13 cellular contexts compared by ENCODE assay signal in genomic region chr9:20357207-20357503, GRCh38.
DNase-seq lines count a peak whose midpoint lies in the region; ATAC-seq and TF ChIP-seq lines count a peak whose summit lies in the region.
"Had no signal": no experiment of that assay in that cellular context is flagged by ENCODE, and none has a peak within 500 bp of the region (broad histone marks: within the 10 kb centered on the region; RNA-seq: fewer than 3 reads in every experiment).

No MANE protein-coding gene starts in this region.

- H3K27me3 Mint-ChIP-seq in brain: no peaks in the 10 kb centered on the region
- H3K27me3 Mint-ChIP-seq: B cell, memory B cell had no signal

- H3K27ac ChIP-seq in left ventricle myocardium inferior (replicated peaks) (peak overlapping the region; percentile 74), mesodermal cell (ENCODE audit: low read depth, low read length, severe bottlenecking) (peak overlapping the region; percentile 74), transverse colon (peak overlapping the region; percentile 45 to 68 (median 64))
- no peak overlapping the region for H3K27ac ChIP-seq in effector memory CD4-positive, alpha-beta T cell (ENCODE audit: insufficient read depth, low read length, poor library complexity, severe bottlenecking)

- TF ChIP-seq POLR2A in transverse colon (IDR thresholded peaks at IDR 0.05): no peak

- ATAC-seq in left cardiac atrium: no peak

- no peaks in the 10 kb centered on the region for H3K9me3 Mint-ChIP-seq in brain
- H3K9me3 Mint-ChIP-seq: memory B cell had no signal

- in situ Hi-C loops in transverse colon (cut with MboI; ENCODE audit: low pct_ligation_motif_present in 1 of 4, low pct_unique_long_range_greater_than_20kb in 1 of 4, low sequenced_read_pairs in 3 of 4): loop anchor here (10.0 to 25.0 kb wide), 4 partner anchors 268 to 588 kb away; partner anchors contain the start of gene MLLT3 (in 3 of the 4)

- peaks cover 78% of the 10 kb centered on the region for H3K4me1 Mint-ChIP-seq in brain
- H3K4me1 Mint-ChIP-seq: B cell, memory B cell had no signal

- no peak overlapping the region for H3K4me3 ChIP-seq in left ventricle myocardium inferior
- no peak overlapping the region for H3K4me3 ChIP-seq in mesodermal cell (ENCODE audit: extremely low read depth, insufficient read depth, low read length, poor library complexity, severe bottlenecking)
- no peak overlapping the region for H3K4me3 ChIP-seq in transverse colon
- H3K4me3 ChIP-seq in effector memory CD4-positive, alpha-beta T cell (ENCODE audit: insufficient read depth, low read depth, low read length, poor library complexity, severe bottlenecking): no peak overlapping the region

- H3K36me3 Mint-ChIP-seq in brain: peaks cover 43% of the 10 kb centered on the region
- H3K36me3 Mint-ChIP-seq: memory B cell had no signal

- H3K36me3 ChIP-seq in left ventricle myocardium inferior: no peaks in the 10 kb centered on the region
- H3K36me3 ChIP-seq in mesodermal cell (ENCODE audit: control insufficient read depth, insufficient read depth, low read length): peaks cover 9% of the 10 kb centered on the region
- peaks cover 0 to 4% (median 0%) of the 10 kb centered on the region in 4 donors for H3K36me3 ChIP-seq in transverse colon
- H3K36me3 ChIP-seq in effector memory CD4-positive, alpha-beta T cell (ENCODE audit: control insufficient read depth, insufficient read depth, low read length): peaks cover 6% of the 10 kb centered on the region

- peak overlapping the region; percentile 45 to 78 (median 71) for H3K4me3 Mint-ChIP-seq in brain
- H3K4me3 Mint-ChIP-seq: B cell, memory B cell had no signal

- H3K27ac Mint-ChIP-seq in brain: peak overlapping the region in 4 of 5 experiments; percentile 87 to 92 (median 90)
- H3K27ac Mint-ChIP-seq: B cell, memory B cell had no signal

- H3K27me3 ChIP-seq in left ventricle myocardium inferior (ENCODE audit: low read depth) (no peaks in the 10 kb centered on the region), transverse colon (no peaks in the 10 kb centered on the region)
- no peaks in the 10 kb centered on the region for H3K27me3 ChIP-seq in effector memory CD4-positive, alpha-beta T cell (replicated peaks; ENCODE audit: control insufficient read depth, insufficient read depth, low read length, poor library complexity, severe bottlenecking)

- no CpG with 5 or more reads among the region's 2 CpGs for WGBS in mesodermal cell (ENCODE audit: insufficient coverage in 2 of 2), 2 experiments
- WGBS in transverse colon (ENCODE audit: low coverage in 1 of 2), 2 donors: 43 to 46% methylated on average over 2 of the region's 2 CpGs

- H3K4me1 ChIP-seq in left ventricle myocardium inferior: peaks cover 25% of the 10 kb centered on the region
- peaks cover 50% of the 10 kb centered on the region for H3K4me1 ChIP-seq in mesodermal cell (ENCODE audit: control insufficient read depth, insufficient read depth, low read length, poor library complexity, severe bottlenecking)
- peaks cover 0 to 22% (median 16%) of the 10 kb centered on the region in 4 donors for H3K4me1 ChIP-seq in transverse colon
- H3K4me1 ChIP-seq in effector memory CD4-positive, alpha-beta T cell (ENCODE audit: control insufficient read depth, insufficient read depth, low read length, poor library complexity, severe bottlenecking): no peaks in the 10 kb centered on the region

- TF ChIP-seq CTCF in left ventricle myocardium inferior (IDR thresholded peaks at IDR 0.05; ENCODE audit: borderline replicate concordance): no peak
- no peak for TF ChIP-seq CTCF in brain (conservative IDR thresholded peaks at IDR 0.05)
- TF ChIP-seq CTCF in transverse colon (IDR thresholded peaks at IDR 0.05): no peak

- TF ChIP-seq EP300 in transverse colon (IDR thresholded peaks at IDR 0.05; ENCODE audit: low read depth): no peak

- no peak for DNase-seq in left ventricle myocardium inferior
- no peak for DNase-seq in left cardiac atrium
- DNase-seq in transverse colon: no peak
- DNase-seq in effector memory CD4-positive, alpha-beta T cell: no peak
- no peak for DNase-seq in GM19238 (ENCODE audit: insufficient read length, low spot score)
- DNase-seq in stimulated activated CD4-positive, alpha-beta T cell treated with anti-CD3 and anti-CD28 coated beads, Interleukin-15, amount 100 ng/mL, for 24 hours: no peak
- DNase-seq: NCI-H1092 treated with DMSO at 0.1 percent for 48 hours, NCI-H510A, SHP77 treated with DMSO at 0.1 percent for 48 hours had no signal

- intact Hi-C loops in left ventricle myocardium inferior (cut with micrococcal nuclease) (loop anchor here (5.0 to 10.0 kb wide), 2 partner anchors 432 to 585 kb away; no protein-coding TSS in a partner anchor), left cardiac atrium (cut with DNase I) (loop anchor here (2.0 to 10.0 kb wide), 7 partner anchors 118 to 758 kb away; partner anchors contain the start of gene MLLT3 (in 2 of the 2)), transverse colon (cut with DNase I; ENCODE audit: low total_unique reads) (loop anchor here (5.0 kb wide), 1 partner anchor 265 kb away; the partner anchor contains the start of gene MLLT3)

- H3K9me3 ChIP-seq in left ventricle myocardium inferior (replicated peaks): no peaks in the 10 kb centered on the region
- no peaks in the 10 kb centered on the region for H3K9me3 ChIP-seq in mesodermal cell (ENCODE audit: control insufficient read depth, low read length)
- H3K9me3 ChIP-seq in transverse colon: no peaks in the 10 kb centered on the region
- no peaks in the 10 kb centered on the region for H3K9me3 ChIP-seq in effector memory CD4-positive, alpha-beta T cell (ENCODE audit: control insufficient read depth, low read length)
